ENCODE assay signal across 31 cellular contexts in the genomic region with DNA sequence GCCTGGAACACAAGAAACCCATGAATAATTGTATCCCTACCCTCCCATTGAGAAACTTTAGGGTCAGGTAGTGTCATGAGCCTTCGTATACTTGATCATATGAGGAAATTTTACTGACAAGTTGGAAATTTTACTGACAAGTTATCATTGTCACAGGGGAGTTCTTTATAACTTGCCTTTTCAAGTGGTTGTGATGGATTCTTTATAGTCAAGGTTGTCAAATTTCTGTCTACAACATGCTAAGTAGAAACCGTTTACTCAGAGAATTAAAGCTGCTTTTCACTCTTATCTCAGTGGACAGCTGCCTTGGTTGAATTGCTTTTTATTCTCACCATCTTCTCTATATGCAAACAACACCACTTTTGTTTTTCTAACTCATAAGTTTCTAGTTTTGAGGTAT.
"Had no signal": no experiment of that assay in that cellular context is flagged by ENCODE, and none has a peak within 500 bp of the region (broad histone marks: within the 10 kb centered on the region; RNA-seq: fewer than 3 reads in every experiment).

No MANE protein-coding gene starts in this region.

- H3K36me3 ChIP-seq: ascending aorta, cardiac muscle cell, WERI-Rb-1 had no signal

- H3K27me3 ChIP-seq: ascending aorta, cardiac muscle cell had no signal

- ATAC-seq: activated CD4-positive, alpha-beta T cell treated with anti-CD3 and anti-CD28 coated beads for 36 hours; activated CD4-positive, CD25-positive, alpha-beta regulatory T cell treated with anti-CD3 and anti-CD28 coated beads, Interleukin-2, amount 50 U/mL, for 24 hours; activated CD8-positive, alpha-beta memory T cell treated with anti-CD3 and anti-CD28 coated beads, Interleukin-2, amount 10 ng/mL, durations not matched to agents 7 days and 5 days; activated CD8-positive, alpha-beta T cell treated with anti-CD3 and anti-CD28 coated beads, Interleukin-2, amount 10 ng/mL, durations not matched to agents 7 days and 5 days; activated naive CD8-positive, alpha-beta T cell treated with anti-CD3 and anti-CD28 coated beads, Interleukin-2, amount 50 U/mL, for 24 hours; WTC11 had no signal

- H3K4me1 ChIP-seq: ascending aorta had no signal

- DNase-seq: activated CD4-positive, alpha-beta memory T cell treated with anti-CD3 and anti-CD28 coated beads, Interleukin-2, amount 10 ng/mL, durations not matched to agents 7 days and 5 days; activated CD4-positive, alpha-beta T cell treated with anti-CD3 and anti-CD28 coated beads for 1 hour; activated CD4-positive, alpha-beta T cell treated with anti-CD3 and anti-CD28 coated beads for 36 hours; activated CD4-positive, alpha-beta T cell treated with anti-CD3 and anti-CD28 coated beads for 48 hours; activated CD4-positive, alpha-beta T cell treated with anti-CD3 and anti-CD28 coated beads, Interleukin-2, amount 10 ng/mL, durations not matched to agents 7 days and 5 days; activated CD4-positive, alpha-beta T cell treated with anti-CD3 and anti-CD28 coated beads, Interleukin-2, amount 50 U/mL, for 48 hours; activated CD4-positive, CD25-positive, alpha-beta regulatory T cell; activated CD8-positive, alpha-beta memory T cell treated with anti-CD3 and anti-CD28 coated beads for 24 hours; activated CD8-positive, alpha-beta memory T cell treated with anti-CD3 and anti-CD28 coated beads, Interleukin-2, amount 10 ng/mL, durations not matched to agents 7 days and 5 days; activated CD8-positive, alpha-beta memory T cell treated with anti-CD3 and anti-CD28 coated beads, Interleukin-2, amount 50 U/mL, for 48 hours; activated CD8-positive, alpha-beta T cell treated with anti-CD3 and anti-CD28 coated beads, Interleukin-2, amount 10 ng/mL, durations not matched to agents 7 days and 5 days; activated effector memory CD4-positive, alpha-beta T cell treated with Interleukin-2 at 50 U/mL for 16 hours; activated gamma-delta T cell; activated naive CD4-positive, alpha-beta T cell treated with anti-CD3 and anti-CD28 coated beads, Interleukin-2, amount 10 ng/mL, durations not matched to agents 7 days and 5 days; activated naive CD4-positive, alpha-beta T cell treated with Interleukin-2 at 50 U/mL for 16 hours; activated naive CD8-positive, alpha-beta T cell treated with anti-CD3 and anti-CD28 coated beads, Interleukin-2, amount 10 ng/mL, durations not matched to agents 7 days and 5 days; activated naive CD8-positive, alpha-beta T cell treated with anti-CD3 and anti-CD28 coated beads, Interleukin-2, amount 50 U/mL, for 24 hours; activated T-cell treated with anti-CD3 and anti-CD28 coated beads, Interleukin-2, amount 50 U/mL, for 24 hours; activated T-cell treated with anti-CD3 and anti-CD28 coated beads, Interleukin-2, amount 50 U/mL, for 48 hours; amygdala; anterior cingulate cortex; caudate nucleus; cerebellar nuclear complex; T-helper 1 cell; T-helper 2 cell; T-helper 9 cell; WERI-Rb-1 had no signal

- H3K27ac ChIP-seq: ascending aorta, cardiac muscle cell, WERI-Rb-1 had no signal

- H3K4me3 ChIP-seq: ascending aorta, cardiac muscle cell had no signal

- H3K9me3 ChIP-seq: ascending aorta had no signal
